Comparison of ENCODE assay signal across 12 cellular contexts in the genomic region with DNA sequence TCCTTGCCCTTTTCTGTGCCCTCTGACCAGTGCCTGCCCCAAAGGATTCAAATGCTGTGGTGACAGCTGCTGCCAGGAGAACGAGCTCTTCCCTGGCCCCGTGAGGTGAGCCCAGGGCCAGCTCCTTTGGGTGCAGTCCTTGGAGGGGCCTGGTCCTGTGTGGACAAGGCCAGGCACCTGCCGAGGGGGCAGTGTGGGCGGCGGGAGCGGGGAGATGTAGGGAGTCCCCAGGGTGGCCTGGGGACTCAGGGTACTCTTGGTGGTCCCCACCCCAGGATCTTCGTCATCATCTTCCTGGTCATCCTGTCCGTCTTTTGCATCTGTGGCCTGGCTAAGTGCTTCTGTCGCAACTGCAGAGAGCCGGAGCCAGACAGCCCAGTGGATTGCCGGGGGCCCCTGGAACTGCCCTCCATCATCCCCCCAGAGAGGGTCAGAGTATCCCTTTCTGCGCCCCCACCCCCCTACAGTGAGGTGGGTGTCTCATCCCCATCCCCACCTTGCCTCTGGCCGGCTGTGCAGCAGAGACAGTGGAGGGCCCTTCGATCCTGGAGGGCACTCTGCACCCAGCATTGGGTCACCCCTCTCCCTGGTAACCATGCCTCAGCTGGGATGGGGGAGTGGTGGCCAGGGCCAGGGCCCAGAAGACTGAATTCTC. TPM values are rescaled to one million over a fixed set of nuclear protein-coding genes. Genes with fewer than 3 reads are reported as not detected.
DNase-seq lines count a peak whose midpoint lies in the region; ATAC-seq and TF ChIP-seq lines count a peak whose summit lies in the region.
"Had no signal": no experiment of that assay in that cellular context is flagged by ENCODE, and none has a peak within 500 bp of the region (broad histone marks: within the 10 kb centered on the region; RNA-seq: fewer than 3 reads in every experiment).

No MANE protein-coding gene starts in this region.

- H3K27me3 ChIP-seq in H7 (ENCODE audit: control insufficient read depth, insufficient read depth, low read length) (no peaks in the 10 kb centered on the region), SK-N-SH (ENCODE audit: insufficient read depth) (no peaks in the 10 kb centered on the region), neuronal stem cell (ENCODE audit: control insufficient read depth in 3 of 3, insufficient read depth in 3 of 3, low read depth in 1 of 3, low read length in 3 of 3) (peaks cover 0 to 53% (median 5%) of the 10 kb centered on the region in 3 experiments), aorta (ENCODE audit: control insufficient read depth in 1 of 2, insufficient read depth in 2 of 2, low read length in 1 of 2) (no peaks in the 10 kb centered on the region)

- H3K4me3 ChIP-seq in H7 (ENCODE audit: insufficient read depth, low read depth, low read length) (no peak overlapping the region), SK-N-SH (ENCODE audit: low read depth in 2 of 2, low read length in 1 of 2) (no peak overlapping the region), neuronal stem cell (ENCODE audit: low read length in 2 of 2) (no peak overlapping the region), aorta (ENCODE audit: low read length in 2 of 2) (no peak overlapping the region)

- peak overlapping the region; percentile 90 for H2AK5ac ChIP-seq in neuronal stem cell (ENCODE audit: low read depth, low read length)

- no peaks in the 10 kb centered on the region for H3K79me1 ChIP-seq in neuronal stem cell (ENCODE audit: low read depth, low read length)

- no peak overlapping the region for H4K8ac ChIP-seq in neuronal stem cell (ENCODE audit: low read depth, low read length)

- CTCF ChIA-PET in SK-N-SH (lab: Yijun Ruan, JAX), result interaction anchor here (0.6 to 53.3 kb wide), 8 partner anchors 9 to 113 kb away, joined by 3 to 2150 read pairs (median 18); a partner anchor contains a TSS

- peaks cover 7 to 26% of the 10 kb centered on the region in 2 experiments; a peak in 3 of 4 replicates for H3K4me1 ChIP-seq in SK-N-SH (ENCODE audit: control insufficient read depth in 1 of 2, insufficient read depth in 2 of 2, low read depth in 1 of 2, low read length in 1 of 2)
- peaks cover 0 to 19% of the 10 kb centered on the region in 2 donors for H3K4me1 ChIP-seq in neuronal stem cell (ENCODE audit: control insufficient read depth in 2 of 2, insufficient read depth in 1 of 2, low read depth in 1 of 2, low read length in 2 of 2)
- H3K4me1 ChIP-seq in aorta (ENCODE audit: control insufficient read depth in 1 of 2, insufficient read depth in 2 of 2, low read length in 2 of 2), result no peaks in the 10 kb centered on the region

- no peaks in the 10 kb centered on the region for H3K9me2 ChIP-seq in SK-N-SH

- H3K23ac ChIP-seq in neuronal stem cell (ENCODE audit: low read depth, low read length, poor library complexity), result no peak overlapping the region

- H3K18ac ChIP-seq in neuronal stem cell (ENCODE audit: low read length), result peak overlapping the region; percentile 76

- H3K4ac ChIP-seq in neuronal stem cell (ENCODE audit: low read length), result peak overlapping the region; percentile 89

- H2BK15ac ChIP-seq in neuronal stem cell (ENCODE audit: low read length), result peak overlapping the region; percentile 43

- WGBS in SK-N-SH (ENCODE audit: low lambda C conversion rate), result 92% methylated on average over 12 of the region's 14 CpGs
- no CpG with 5 or more reads among the region's 14 CpGs for WGBS in neuronal stem cell (ENCODE audit: extremely low coverage in 2 of 2, insufficient read length in 2 of 2, insufficient replicate concordance in 1 of 2), 2 donors
- 84 to 87% methylated on average over 14 of the region's 14 CpGs for WGBS in aorta, 2 donors

- no peaks in the 10 kb centered on the region for H3K79me2 ChIP-seq in SK-N-SH (ENCODE audit: insufficient read depth)

- peaks cover 24% of the 10 kb centered on the region for H3F3A ChIP-seq in SK-N-SH (replicated peaks; ENCODE audit: insufficient read depth)

- no peak overlapping the region for H3K14ac ChIP-seq in neuronal stem cell (ENCODE audit: low read length)

- peak overlapping the region; percentile 20 for H2BK5ac ChIP-seq in neuronal stem cell (ENCODE audit: low read length)

- no peak for TF ChIP-seq RAD21 in SK-N-SH (IDR thresholded peaks at IDR 0.05; ENCODE audit: low read length)

- POLR2A ChIA-PET in SK-N-SH (lab: Yijun Ruan, JAX), result no interaction called here

- TF ChIP-seq EP300 in SK-N-SH (IDR thresholded peaks at IDR 0.05; ENCODE audit: borderline replicate concordance in 1 of 2, low read depth in 1 of 2, low read length in 1 of 2), result no peak

- no peak for TF ChIP-seq CTCF in SK-N-SH (IDR thresholded peaks at IDR 0.05)

- intact Hi-C loops in aorta (cut with DNase I), result no loop called here

- ATAC-seq in GM19467 (IDR thresholded peaks at IDR 0.05; ENCODE audit: unreplicated experiment) (no peak), left lobe of liver (no peak), aorta (ENCODE audit: low FRiP score) (no peak)

- 0 out of 2 replicates have a peak, but pooled peaks cover 1% of the 10 kb centered on the region for H3K36me3 ChIP-seq in H7 (replicated peaks; ENCODE audit: control insufficient read depth, insufficient read depth, low read length)
- H3K36me3 ChIP-seq in SK-N-SH (replicated peaks in 1 of 2; ENCODE audit: control insufficient read depth in 1 of 2, insufficient read depth in 2 of 2, low read length in 1 of 2), result peaks cover 0 to 4% of the 10 kb centered on the region in 2 experiments
- H3K36me3 ChIP-seq in neuronal stem cell (replicated peaks in 1 of 2; ENCODE audit: control insufficient read depth in 2 of 2, insufficient read depth in 2 of 2, low read length in 2 of 2), result no peaks in the 10 kb centered on the region
- H3K36me3 ChIP-seq in aorta (ENCODE audit: control insufficient read depth in 1 of 2, insufficient read depth in 2 of 2, low read length in 1 of 2), result peaks cover 0 to 7% of the 10 kb centered on the region in 2 donors

- H3K27ac ChIP-seq in SK-N-SH (ENCODE audit: low read depth in 2 of 2, low read length in 1 of 2), result peak overlapping the region in 1 of 2 experiments; percentile 18; a peak in 1 of 4 replicates
- H3K27ac ChIP-seq in neuronal stem cell (replicated peaks; ENCODE audit: low read length), result no peak overlapping the region
- H3K27ac ChIP-seq in aorta (ENCODE audit: low read depth in 1 of 2, low read length in 2 of 2), result no peak overlapping the region

- no peak overlapping the region for H4K91ac ChIP-seq in neuronal stem cell (ENCODE audit: low read depth, low read length, poor library complexity)

- H4K20me1 ChIP-seq in SK-N-SH (ENCODE audit: insufficient read depth), result no peaks in the 10 kb centered on the region

- DNase-seq in 8988T (peak; percentile 40), H7 (peak; percentile 32), SK-N-SH (peak; percentile 43), neuronal stem cell (ENCODE audit: low spot score) (no peak), left lobe of liver (ENCODE audit: low spot score) (no peak), aorta (no peak)
- DNase-seq: COR-L47, DMS153, NCI-H1092, NCI-H2227 treated with DMSO at 0.1 percent for 48 hours, NCI-H524 had no signal

- H3K9me3 ChIP-seq in SK-N-SH (no peaks in the 10 kb centered on the region), neuronal stem cell (replicated peaks in 1 of 2; ENCODE audit: control insufficient read depth in 2 of 2, insufficient read depth in 1 of 2, low read depth in 1 of 2, low read length in 2 of 2) (no peaks in the 10 kb centered on the region), aorta (ENCODE audit: control insufficient read depth, low read length) (no peaks in the 10 kb centered on the region)

- peak overlapping the region; percentile 46 for H2BK12ac ChIP-seq in neuronal stem cell (ENCODE audit: low read length)

- H2AFZ ChIP-seq in SK-N-SH (ENCODE audit: low read depth), result no peak overlapping the region
- H2AFZ ChIP-seq in neuronal stem cell (ENCODE audit: low read length), result no peak overlapping the region

- peak overlapping the region; percentile 59 for H3K4me2 ChIP-seq in SK-N-SH
- H3K4me2 ChIP-seq in neuronal stem cell (ENCODE audit: insufficient read depth, low read length, poor library complexity, severe bottlenecking), result no peak overlapping the region

- peak overlapping the region; percentile 61 for H2BK120ac ChIP-seq in neuronal stem cell (ENCODE audit: low read depth, low read length)

- H3K9ac ChIP-seq in SK-N-SH, result no peak overlapping the region; the same call in 1 of the 2 replicates
- no peak overlapping the region for H3K9ac ChIP-seq in neuronal stem cell (ENCODE audit: low read depth, low read length, poor library complexity)

TF ChIP-seq in SK-N-SH, 30 proteins besides CTCF, POLR2A, EP300 and RAD21:
- no peak for TF ChIP-seq GATA2 (CRISPR knock-in tag; IDR thresholded peaks at IDR 0.05)

RNA-seq across cellular contexts. Expression of a gene that starts 4.4 kb away (rescaled TPM):
- total RNA-seq in H7 (2014; rRNA removed; shearing (Covaris generic)), result 7.3 and 7.5 TPM in 2 replicates
- polyA plus RNA-seq in SK-N-SH (2012; rRNA removed) (0.28 and 0.46 TPM in 2 replicates), aorta (10 to 100 TPM in 1 of 2 donors, not detected in 1; 12.4 TPM)
- polyA plus RNA-seq in SK-N-SH (2012; cell fraction: cytosol; rRNA removed), result 0.06 and 0.16 TPM in 2 replicates
- polyA plus RNA-seq in SK-N-SH (2012; cell fraction: nucleus; rRNA removed), result 0.15 and 0.20 TPM in 2 replicates
- polyA plus RNA-seq in neuronal stem cell (2013, experiment 1 of 2), result 5.0 TPM
- polyA plus RNA-seq in neuronal stem cell (2013, experiment 2 of 2), result 5.5 TPM
- total RNA-seq in left lobe of liver (3.0 TPM), aorta (1 to 10 TPM in 1 of 2 donors, under 1 TPM in 1; 0.94 to 1.4 TPM)

Comparison
In these comparisons a context has a peak if more than half of its experiments do, and no peak if none do; other contexts are left out.
1. DNase-seq: peak in 8988T (single experiment), H7 (single experiment) and SK-N-SH (single experiment); none in neuronal stem cell (single experiment), left lobe of liver (single experiment) and aorta (0 of 2).